Comparison of ENCODE assay signal across 19 cellular contexts in genomic region chr9:87701491-87701890, GRCh38.
"Had no signal": no experiment of that assay in that cellular context is flagged by ENCODE, and none has a peak within 500 bp of the region (broad histone marks: within the 10 kb centered on the region; RNA-seq: fewer than 3 reads in every experiment).

No MANE protein-coding gene starts in this region.

- H3K9me3 ChIP-seq: mucosa of descending colon, pancreas, right lobe of liver, stomach, upper lobe of left lung had no signal

- H3K36me3 Mint-ChIP-seq: naive B cell; stimulated activated effector memory CD8-positive, alpha-beta T cell treated with anti-CD3 and anti-CD28 coated beads, Interleukin-12 subunit alpha, Interleukin-12 subunit beta, amount 100 ng/mL, for 72 hours had no signal

- H3K9me3 Mint-ChIP-seq: activated T-cell treated with anti-CD3 and anti-CD28 coated beads, Interleukin-2, amount 50 U/mL, for 72 hours; stimulated activated effector memory CD8-positive, alpha-beta T cell treated with anti-CD3 and anti-CD28 coated beads, Interleukin-12 subunit alpha, Interleukin-12 subunit beta, amount 100 ng/mL, for 72 hours; T-helper 1 cell treated with Interleukin-12 subunit alpha and Interleukin-12 subunit beta and Interleukin-4 antibody, amounts not matched to agents 30 μg/mL and 1 μg/mL, for 36 hours had no signal

- H3K4me3 ChIP-seq: lung, mucosa of descending colon, pancreas, right lobe of liver, stomach, upper lobe of left lung had no signal

- H3K27me3 ChIP-seq: pancreas, right lobe of liver, stomach, upper lobe of left lung had no signal

- H3K27me3 Mint-ChIP-seq: naive B cell had no signal

- H3K4me1 Mint-ChIP-seq: naive B cell; stimulated activated effector memory CD8-positive, alpha-beta T cell treated with anti-CD3 and anti-CD28 coated beads, Interleukin-12 subunit alpha, Interleukin-12 subunit beta, amount 100 ng/mL, for 72 hours had no signal

- H3K27ac Mint-ChIP-seq: activated T-cell treated with anti-CD3 and anti-CD28 coated beads, Interleukin-2, amount 50 U/mL, for 72 hours; naive B cell; stimulated activated effector memory CD8-positive, alpha-beta T cell treated with anti-CD3 and anti-CD28 coated beads, Interleukin-12 subunit alpha, Interleukin-12 subunit beta, amount 100 ng/mL, for 72 hours; T-helper 1 cell treated with Interleukin-12 subunit alpha and Interleukin-12 subunit beta and Interleukin-4 antibody, amounts not matched to agents 30 μg/mL and 1 μg/mL, for 36 hours had no signal

- DNase-seq: activated CD4-positive, CD25-positive, alpha-beta regulatory T cell treated with anti-CD3 and anti-CD28 coated beads, Interleukin-2, amount 50 U/mL, for 72 hours; activated CD8-positive, alpha-beta memory T cell treated with anti-CD3 and anti-CD28 coated beads for 24 hours; activated CD8-positive, alpha-beta memory T cell treated with anti-CD3 and anti-CD28 coated beads, Interleukin-2, amount 50 U/mL, for 48 hours; activated effector memory CD4-positive, alpha-beta T cell treated with anti-CD3 and anti-CD28 coated beads, Interleukin-2, amount 50 U/mL, for 16 hours; activated naive CD4-positive, alpha-beta T cell treated with anti-CD3 and anti-CD28 coated beads, Interleukin-2, amount 50 U/mL, for 16 hours; activated T-cell treated with anti-CD3 and anti-CD28 coated beads, Interleukin-2, amount 50 U/mL, for 72 hours; effector CD8-positive, alpha-beta T cell; mucosa of descending colon; naive B cell; pancreas; right lobe of liver; small intestine; stimulated activated CD4-positive, alpha-beta T cell treated with anti-CD3 and anti-CD28 coated beads, Interleukin-4, amount 100 ng/mL, for 24 hours; stomach; upper lobe of left lung had no signal

- ATAC-seq: activated T-cell treated with anti-CD3 and anti-CD28 coated beads, Interleukin-2, amount 50 U/mL, for 72 hours; left lobe of liver; mucosa of descending colon; pancreas; right lobe of liver; stimulated activated effector memory CD8-positive, alpha-beta T cell treated with anti-CD3 and anti-CD28 coated beads, Interleukin-12 subunit alpha, Interleukin-12 subunit beta, amount 100 ng/mL, for 72 hours had no signal

- H3K27ac ChIP-seq: pancreas, right lobe of liver, stomach, upper lobe of left lung had no signal

- H3K4me3 Mint-ChIP-seq: activated T-cell treated with anti-CD3 and anti-CD28 coated beads, Interleukin-2, amount 50 U/mL, for 72 hours; naive B cell; stimulated activated effector memory CD8-positive, alpha-beta T cell treated with anti-CD3 and anti-CD28 coated beads, Interleukin-12 subunit alpha, Interleukin-12 subunit beta, amount 100 ng/mL, for 72 hours; T-helper 1 cell treated with Interleukin-12 subunit alpha and Interleukin-12 subunit beta and Interleukin-4 antibody, amounts not matched to agents 30 μg/mL and 1 μg/mL, for 36 hours had no signal

- H3K4me1 ChIP-seq: stomach had no signal
